13 cellular contexts compared by ENCODE assay signal in the genomic region with DNA sequence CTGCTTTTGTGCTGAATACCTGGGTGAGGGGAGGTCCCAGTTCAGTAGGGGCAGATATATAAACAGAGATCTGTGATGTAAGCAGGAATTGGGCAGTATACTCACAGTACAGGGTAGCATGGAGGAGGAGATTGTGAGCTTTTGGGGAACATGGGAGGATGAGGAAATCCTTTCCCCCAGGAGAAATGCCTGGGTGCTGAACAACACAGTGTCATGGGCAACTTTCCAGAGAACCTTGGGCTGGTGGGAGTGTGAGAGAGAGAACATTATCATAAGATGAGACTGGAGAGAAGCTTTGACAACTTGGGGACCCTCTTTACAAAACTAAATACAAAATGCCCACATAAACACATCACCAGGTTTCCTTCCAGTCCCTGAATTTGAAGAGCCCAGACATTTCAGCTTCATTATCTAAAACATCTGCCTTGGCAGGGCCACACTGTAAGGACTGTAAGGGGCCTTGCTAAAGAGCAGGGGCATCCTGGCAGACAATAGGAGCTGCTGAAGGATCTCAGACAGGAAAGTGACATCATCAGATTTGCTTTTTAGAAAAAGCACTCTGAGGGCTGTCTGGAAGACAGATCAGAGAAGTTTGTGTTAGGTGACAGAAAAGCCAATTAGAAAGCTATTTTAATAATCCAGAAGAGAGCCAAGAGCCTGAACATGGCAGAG.
DNase-seq lines count a peak whose midpoint lies in the region; ATAC-seq and TF ChIP-seq lines count a peak whose summit lies in the region.
"Had no signal": no experiment of that assay in that cellular context is flagged by ENCODE, and none has a peak within 500 bp of the region (broad histone marks: within the 10 kb centered on the region; RNA-seq: fewer than 3 reads in every experiment).

No MANE protein-coding gene starts in this region.

- H3K4me3 ChIP-seq in upper lobe of right lung = no peak overlapping the region
- H3K4me3 ChIP-seq: upper lobe of left lung had no signal

- H3K4me1 ChIP-seq in foreskin keratinocyte = peaks cover 11% of the 10 kb centered on the region
- H3K4me1 ChIP-seq in upper lobe of right lung = peaks cover 12% of the 10 kb centered on the region

- ATAC-seq in Right ventricle myocardium inferior (peak; percentile 37), left ventricle myocardium superior (no peak), foreskin keratinocyte (peak; percentile 58), upper lobe of right lung (peak; percentile 64), HG03442 (IDR thresholded peaks at IDR 0.05; ENCODE audit: unreplicated experiment) (no peak)

- intact Hi-C loops in Right ventricle myocardium inferior (cut with DNase I) = no loop called here
- intact Hi-C loops in left ventricle myocardium superior (cut with micrococcal nuclease) = no loop called here
- intact Hi-C loops in upper lobe of right lung (cut with DNase I) = no loop called here
- intact Hi-C loops in posterior cingulate gyrus (cut with DNase I) = loop anchor here (5.0 kb wide), 1 partner anchor 213 kb away; no protein-coding TSS in a partner anchor

- DNase-seq in Right ventricle myocardium inferior (ENCODE audit: missing footprints) (no peak), left ventricle myocardium superior (no peak), amniotic epithelial cell (ENCODE audit: low read depth) (peak; percentile 74), foreskin keratinocyte (peak; percentile 11 to 67), upper lobe of right lung (no peak), posterior cingulate gyrus (no peak)
- DNase-seq in activated CD8-positive, alpha-beta memory T cell treated with anti-CD3 and anti-CD28 coated beads, Interleukin-2, amount 50 U/mL, for 4 hours = no peak
- DNase-seq: amygdala, NCI-H1694, small intestine, T-helper 9 cell, upper lobe of left lung had no signal

- no peaks in the 10 kb centered on the region for H3K36me3 ChIP-seq in upper lobe of right lung
- H3K36me3 ChIP-seq: upper lobe of left lung had no signal

- H3K27me3 ChIP-seq in foreskin keratinocyte = no peaks in the 10 kb centered on the region
- H3K27me3 ChIP-seq in upper lobe of right lung = no peaks in the 10 kb centered on the region
- H3K27me3 ChIP-seq: upper lobe of left lung had no signal

- TF ChIP-seq CTCF in foreskin keratinocyte (conservative IDR thresholded peaks at IDR 0.05) = no peak
- no peak for TF ChIP-seq CTCF in upper lobe of right lung (IDR thresholded peaks at IDR 0.05)

- no peak overlapping the region for H3K27ac ChIP-seq in foreskin keratinocyte
- no peak overlapping the region for H3K27ac ChIP-seq in upper lobe of right lung
- H3K27ac ChIP-seq: upper lobe of left lung had no signal

- H3K9me3 ChIP-seq in upper lobe of right lung = no peaks in the 10 kb centered on the region
- H3K9me3 ChIP-seq: upper lobe of left lung had no signal

Comparison
In these comparisons a context has a peak if more than half of its experiments do, and no peak if none do; other contexts are left out.
1. ATAC-seq: peak in Right ventricle myocardium inferior (single experiment), foreskin keratinocyte (single experiment) and upper lobe of right lung (single experiment); none in left ventricle myocardium superior (single experiment) and HG03442 (single experiment).
2. DNase-seq: peak in amniotic epithelial cell (single experiment) and foreskin keratinocyte (2 of 2); none in Right ventricle myocardium inferior (single experiment), left ventricle myocardium superior (single experiment), upper lobe of right lung (single experiment), posterior cingulate gyrus (0 of 10) and activated CD8-positive, alpha-beta memory T cell treated with anti-CD3 and anti-CD28 coated beads, Interleukin-2, amount 50 U/mL, for 4 hours (single experiment).